8 cellular contexts compared by ENCODE assay signal in the genomic region with DNA sequence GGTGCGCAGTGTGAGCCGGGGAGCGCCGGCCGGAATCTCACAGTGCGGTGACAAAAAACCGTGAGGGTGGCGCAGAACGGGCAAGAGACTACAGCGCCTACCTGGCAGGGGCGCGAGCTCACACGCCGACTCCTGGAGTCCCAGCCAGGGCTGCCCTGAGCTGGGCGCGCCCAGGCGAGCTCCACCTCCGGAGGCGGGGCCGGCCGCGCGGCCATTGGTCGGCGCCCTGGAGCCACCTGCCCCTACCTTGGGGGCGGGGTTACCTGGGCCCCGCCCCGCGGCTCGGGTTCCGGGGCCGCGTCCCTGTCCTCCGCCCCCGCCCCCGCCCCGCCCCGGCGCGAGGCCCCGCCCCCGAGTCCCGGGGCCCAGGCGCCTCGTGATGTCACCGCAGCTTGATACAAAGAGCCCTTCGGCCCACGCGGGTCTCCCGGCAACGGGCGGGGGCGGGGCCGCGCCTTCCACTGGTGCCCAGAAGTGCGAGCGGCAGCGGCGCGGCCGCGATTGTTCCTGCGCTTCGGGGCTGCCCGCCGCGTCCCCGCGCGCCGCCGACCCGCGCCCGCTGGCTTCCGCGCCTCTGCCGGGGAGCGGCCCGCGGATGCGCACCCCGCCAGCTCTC.
DNase-seq lines count a peak whose midpoint lies in the region; ATAC-seq and TF ChIP-seq lines count a peak whose summit lies in the region.

No MANE protein-coding gene starts in this region.

- peak; percentile 64 for ATAC-seq in HG03175 (IDR thresholded peaks at IDR 0.05; ENCODE audit: unreplicated experiment)

- TF ChIP-seq CTCF in A673 (conservative IDR thresholded peaks at IDR 0.05; ENCODE audit: low read depth, low read length), result no peak
- TF ChIP-seq CTCF in liver (IDR thresholded peaks at IDR 0.05; ENCODE audit: low read depth, low read length, missing input control), result no peak

- H3K9ac ChIP-seq in liver (ENCODE audit: low read depth in 1 of 2, low read length in 2 of 2), result peak overlapping the region in 1 of 2 donors; percentile 62

- H3K27me3 ChIP-seq in A673 (replicated peaks; ENCODE audit: insufficient read depth, low read depth, low read length, poor library complexity) (no peaks in the 10 kb centered on the region), liver (ENCODE audit: control insufficient read depth in 4 of 4, insufficient read depth in 4 of 4, low read length in 3 of 4) (no peaks in the 10 kb centered on the region)

- H3K36me3 ChIP-seq in A673 (ENCODE audit: insufficient read depth, low read length, poor library complexity, severe bottlenecking), result no peaks in the 10 kb centered on the region
- no peaks in the 10 kb centered on the region for H3K36me3 ChIP-seq in liver (ENCODE audit: control insufficient read depth in 4 of 4, insufficient read depth in 3 of 4, low read depth in 1 of 4, low read length in 3 of 4)

- intact Hi-C loops in A673 (cut with micrococcal nuclease; ENCODE audit: unreplicated experiment), result no loop called here

- in situ Hi-C loops in GM18951 (cut with MboI; ENCODE audit: low sequenced_read_pairs, unreplicated experiment), result no loop called here

- WGBS in liver, result under 1% methylated on average over 83 of the region's 83 CpGs

- H3K4me3 ChIP-seq in A673 (ENCODE audit: low read depth, low read length, poor library complexity, severe bottlenecking) (peak overlapping the region; percentile 46), liver (ENCODE audit: low read depth in 1 of 3, low read length in 3 of 3) (peak overlapping the region in 1 of 3 donors; percentile 73)

- peak; percentile 52 for TF ChIP-seq POLR2A in GM18951 (IDR thresholded peaks at IDR 0.05; ENCODE audit: extremely low read depth, insufficient read depth, insufficient read length)

- H3K27ac ChIP-seq in A673 (ENCODE audit: low read depth, low read length, poor library complexity, severe bottlenecking), result no peak overlapping the region
- H3K27ac ChIP-seq in cingulate gyrus (ENCODE audit: low read depth, low read length), result peak overlapping the region; percentile 77
- H3K27ac ChIP-seq in liver (ENCODE audit: low read depth in 1 of 2, low read length in 2 of 2), result peak overlapping the region; percentile 75 to 82

- CTCF ChIA-PET in A673 (lab: Charles Lee), result no interaction called here

- BruUV-seq in A673 (replicated peaks; lab: Mats Ljungman, UMichigan), result no TSS peak

- no peak for TF ChIP-seq RAD21 in liver (IDR thresholded peaks at IDR 0.05)

- DNase-seq in A673 (ENCODE audit: low spot score), result peak; percentile 71
- DNase-seq in NCI-H345 (lab: John Stamatoyannopoulos, UW), result peak; percentile 97
- peak; percentile 91 for DNase-seq in activated CD4-positive, alpha-beta T cell treated with anti-CD3 and anti-CD28 coated beads for 48 hours
- peak; percentile 96 for DNase-seq in stimulated activated CD4-positive, alpha-beta T cell treated with anti-CD3 and anti-CD28 coated beads, Interleukin-4, amount 100 ng/mL, for 1 hour

- no peaks in the 10 kb centered on the region for H3K9me3 ChIP-seq in A673 (ENCODE audit: low read depth, low read length, poor library complexity, severe bottlenecking)
- H3K9me3 ChIP-seq in liver (ENCODE audit: control insufficient read depth in 4 of 4, low read length in 3 of 4), result no peaks in the 10 kb centered on the region

- H3K4me1 ChIP-seq in A673 (ENCODE audit: insufficient read depth, low read length, poor library complexity, severe bottlenecking) (no peaks in the 10 kb centered on the region), liver (ENCODE audit: control insufficient read depth in 4 of 4, insufficient read depth in 4 of 4, low read length in 3 of 4) (peaks cover 17 to 54% (median 35%) of the 10 kb centered on the region in 4 donors)

- POLR2A ChIA-PET in A673 (lab: Charles Lee; ENCODE audit: low non-redundant PET), result interaction anchor here (0.6 kb wide), 1 partner anchor 513 kb away, joined by 11 read pairs; no protein-coding TSS in a partner anchor

TF ChIP-seq in liver, 16 proteins besides CTCF, POLR2A, EP300 and RAD21:
- peak; percentile 14 for TF ChIP-seq YY1 (IDR thresholded peaks at IDR 0.05)
- no peak for TF ChIP-seq HNF4A (conservative IDR thresholded peaks at IDR 0.05)
- no peak for TF ChIP-seq TAF1 (conservative IDR thresholded peaks at IDR 0.05)
- peak; percentile 31 for TF ChIP-seq SP1 (IDR thresholded peaks at IDR 0.05)
- TF ChIP-seq JUND (IDR thresholded peaks at IDR 0.05), result no peak
- TF ChIP-seq GABPA (IDR thresholded peaks at IDR 0.05 in 1 of 2, conservative IDR thresholded peaks at IDR 0.05 in 1 of 2), result no peak
- TF ChIP-seq, protein P1, sequence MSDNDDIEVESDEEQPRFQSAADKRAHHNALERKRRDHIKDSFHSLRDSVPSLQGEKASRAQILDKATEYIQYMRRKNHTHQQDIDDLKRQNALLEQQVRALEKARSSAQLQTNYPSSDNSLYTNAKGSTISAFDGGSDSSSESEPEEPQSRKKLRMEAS (IDR thresholded peaks at IDR 0.05), result no peak
- TF ChIP-seq, protein P2, sequence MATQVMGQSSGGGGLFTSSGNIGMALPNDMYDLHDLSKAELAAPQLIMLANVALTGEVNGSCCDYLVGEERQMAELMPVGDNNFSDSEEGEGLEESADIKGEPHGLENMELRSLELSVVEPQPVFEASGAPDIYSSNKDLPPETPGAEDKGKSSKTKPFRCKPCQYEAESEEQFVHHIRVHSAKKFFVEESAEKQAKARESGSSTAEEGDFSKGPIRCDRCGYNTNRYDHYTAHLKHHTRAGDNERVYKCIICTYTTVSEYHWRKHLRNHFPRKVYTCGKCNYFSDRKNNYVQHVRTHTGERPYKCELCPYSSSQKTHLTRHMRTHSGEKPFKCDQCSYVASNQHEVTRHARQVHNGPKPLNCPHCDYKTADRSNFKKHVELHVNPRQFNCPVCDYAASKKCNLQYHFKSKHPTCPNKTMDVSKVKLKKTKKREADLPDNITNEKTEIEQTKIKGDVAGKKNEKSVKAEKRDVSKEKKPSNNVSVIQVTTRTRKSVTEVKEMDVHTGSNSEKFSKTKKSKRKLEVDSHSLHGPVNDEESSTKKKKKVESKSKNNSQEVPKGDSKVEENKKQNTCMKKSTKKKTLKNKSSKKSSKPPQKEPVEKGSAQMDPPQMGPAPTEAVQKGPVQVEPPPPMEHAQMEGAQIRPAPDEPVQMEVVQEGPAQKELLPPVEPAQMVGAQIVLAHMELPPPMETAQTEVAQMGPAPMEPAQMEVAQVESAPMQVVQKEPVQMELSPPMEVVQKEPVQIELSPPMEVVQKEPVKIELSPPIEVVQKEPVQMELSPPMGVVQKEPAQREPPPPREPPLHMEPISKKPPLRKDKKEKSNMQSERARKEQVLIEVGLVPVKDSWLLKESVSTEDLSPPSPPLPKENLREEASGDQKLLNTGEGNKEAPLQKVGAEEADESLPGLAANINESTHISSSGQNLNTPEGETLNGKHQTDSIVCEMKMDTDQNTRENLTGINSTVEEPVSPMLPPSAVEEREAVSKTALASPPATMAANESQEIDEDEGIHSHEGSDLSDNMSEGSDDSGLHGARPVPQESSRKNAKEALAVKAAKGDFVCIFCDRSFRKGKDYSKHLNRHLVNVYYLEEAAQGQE (IDR thresholded peaks at IDR 0.05), result no peak
- no peak for TF ChIP-seq EGR1 (IDR thresholded peaks at IDR 0.05; ENCODE audit: low read depth in 2 of 2)
